ENCODE assay signal across 31 cellular contexts in genomic region chr18:77635858-77636257, GRCh38.
"Had no signal": no experiment of that assay in that cellular context is flagged by ENCODE, and none has a peak within 500 bp of the region (broad histone marks: within the 10 kb centered on the region; RNA-seq: fewer than 3 reads in every experiment).

No MANE protein-coding gene starts in this region.

- H3K9me3 ChIP-seq: ascending aorta, breast epithelium, SJCRH30 had no signal

- H3K4me3 ChIP-seq: ascending aorta, breast epithelium, K562, SJCRH30, SK-N-MC had no signal

- H3K36me3 ChIP-seq: ascending aorta, breast epithelium, SJCRH30, WERI-Rb-1 had no signal

- DNase-seq: activated CD4-positive, alpha-beta T cell treated with anti-CD3 and anti-CD28 coated beads for 1 hour; activated CD4-positive, alpha-beta T cell treated with anti-CD3 and anti-CD28 coated beads for 48 hours; activated CD4-positive, alpha-beta T cell treated with anti-CD3 and anti-CD28 coated beads, Interleukin-2, amount 50 U/mL, for 4 hours; activated CD4-positive, CD25-positive, alpha-beta regulatory T cell; activated CD8-positive, alpha-beta T cell treated with anti-CD3 and anti-CD28 coated beads for 36 hours; activated effector memory CD4-positive, alpha-beta T cell treated with anti-CD3 and anti-CD28 coated beads, Interleukin-2, amount 50 U/mL, for 16 hours; activated naive CD4-positive, alpha-beta T cell; activated naive CD4-positive, alpha-beta T cell treated with anti-CD3 and anti-CD28 coated beads, Interleukin-2, amount 50 U/mL, for 16 hours; activated naive CD8-positive, alpha-beta T cell treated with anti-CD3 and anti-CD28 coated beads for 36 hours; activated T-cell treated with anti-CD3 and anti-CD28 coated beads, Interleukin-2, amount 50 U/mL, for 1 hour; activated T-cell treated with anti-CD3 and anti-CD28 coated beads, Interleukin-2, amount 50 U/mL, for 72 hours; NCI-H1105 treated with DMSO at 0.1 percent for 48 hours; NCI-H1436; NCI-H1930; NCI-H2081 treated with DMSO at 0.1 percent for 48 hours; NCI-H345; NCI-H510A; NCI-H526; NCI-H748 treated with DMSO at 0.1 percent for 48 hours; NK-92 treated with Interleukin-12 subunit alpha and Interleukin-12 subunit beta, amount 100 ng/mL, for 24 hours; PC-3; SHP77; SJCRH30; T1000; WERI-Rb-1 had no signal

- ATAC-seq: activated CD8-positive, alpha-beta T cell treated with anti-CD3 and anti-CD28 coated beads for 36 hours; activated T-cell treated with anti-CD3 and anti-CD28 coated beads, Interleukin-2, amount 50 U/mL, for 72 hours; activated T-helper 17 cell treated with anti-CD3 and anti-CD28 coated beads, Interleukin-2, amount 50 U/mL, for 72 hours; K562; PC-3 had no signal

- H3K4me1 ChIP-seq: ascending aorta, breast epithelium, SJCRH30 had no signal

- H3K27ac ChIP-seq: ascending aorta, RWPE1, SJCRH30, SK-N-MC, WERI-Rb-1 had no signal

- H3K27me3 ChIP-seq: ascending aorta, breast epithelium, SJCRH30 had no signal
